ENCODE assay signal across 8 cellular contexts in the genomic region with DNA sequence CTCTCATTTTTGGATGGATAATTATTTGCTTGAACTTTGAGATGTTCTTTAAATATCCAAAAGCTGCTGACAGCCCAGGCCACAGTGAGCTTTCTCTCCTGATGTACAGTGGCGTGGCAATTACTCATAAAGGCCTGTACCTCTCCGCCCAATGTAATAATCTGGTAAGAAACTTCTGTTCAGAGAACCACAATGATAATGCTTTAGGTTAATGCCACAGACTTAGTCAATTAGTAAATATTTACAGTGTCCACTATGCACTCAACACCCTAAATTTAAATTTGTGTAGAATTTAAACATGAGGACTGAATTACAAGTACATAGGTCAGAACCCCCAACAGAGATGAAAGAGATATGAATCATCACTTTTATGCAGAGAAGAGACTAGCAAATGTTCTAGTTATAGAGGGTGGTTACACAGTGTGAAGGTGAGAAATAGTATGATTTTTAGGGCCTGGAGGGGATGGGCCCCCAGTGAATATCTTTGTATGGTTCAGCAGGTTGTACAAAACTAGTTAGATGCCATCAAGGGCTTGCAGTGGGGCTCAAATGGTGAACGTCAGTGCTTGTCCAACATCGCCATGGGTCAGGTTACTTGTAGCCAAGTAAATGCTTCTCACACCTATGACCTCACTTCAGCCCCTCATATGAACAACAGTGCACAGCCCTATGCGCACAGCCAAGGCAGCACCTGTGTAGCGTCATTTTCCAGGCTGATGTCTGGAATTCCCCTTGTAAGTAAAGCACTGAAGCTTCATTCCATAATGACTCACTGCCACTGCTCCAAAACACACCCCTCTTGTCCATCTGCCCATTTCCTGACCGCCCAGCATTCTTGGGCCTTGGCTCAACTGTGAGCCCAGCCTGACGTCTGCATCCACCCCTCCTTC. TPM values are rescaled to one million over a fixed set of nuclear protein-coding genes. Genes with fewer than 3 reads are reported as not detected.
DNase-seq lines count a peak whose midpoint lies in the region; ATAC-seq, FAIRE-seq and TF ChIP-seq lines count a peak whose summit lies in the region.

No MANE protein-coding gene starts in this region.

- no peaks in the 10 kb centered on the region for H3K9me3 ChIP-seq in kidney (ENCODE audit: control insufficient read depth in 1 of 2, low read length in 2 of 2)
- H3K9me3 ChIP-seq in testis = no peaks in the 10 kb centered on the region

- intact Hi-C loops in kidney (cut with DNase I) = no loop called here
- intact Hi-C loops in testis (cut with DNase I; ENCODE audit: low total_unique reads) = no loop called here

- no peak for TF ChIP-seq CTCF in kidney (IDR thresholded peaks at IDR 0.05; ENCODE audit: borderline replicate concordance, extremely low read depth, insufficient read depth)
- no peak for TF ChIP-seq CTCF in testis (IDR thresholded peaks at IDR 0.05)

- H3K27me3 ChIP-seq in testis = no peaks in the 10 kb centered on the region

- peaks cover 18 to 26% of the 10 kb centered on the region in 2 donors for H3K4me1 ChIP-seq in kidney (ENCODE audit: control insufficient read depth in 1 of 2, insufficient read depth in 1 of 2, low read depth in 1 of 2, low read length in 2 of 2)
- peaks cover 50% of the 10 kb centered on the region for H3K4me1 ChIP-seq in testis

- peak overlapping the region in 1 of 2 donors; percentile 79 for H3K27ac ChIP-seq in kidney (ENCODE audit: low read depth in 2 of 2, low read length in 2 of 2)
- peak overlapping the region in 1 of 2 donors; percentile 81 for H3K27ac ChIP-seq in testis

- DNase-seq in astrocyte of the hippocampus (ENCODE audit: low read depth, low spot score) (peak; percentile 98), kidney (peak; percentile 84), testis (peak; percentile 53), NCI-H187 treated with DMSO at 0.1 percent for 48 hours (lab: John Stamatoyannopoulos, UW) (no peak), frontal cortex (ENCODE audit: low spot score in 2 of 2) (no peak)

- peak; percentile 66 for ATAC-seq in HG02610 (IDR thresholded peaks at IDR 0.05; ENCODE audit: unreplicated experiment)
- ATAC-seq in GM21723 (IDR thresholded peaks at IDR 0.05; ENCODE audit: unreplicated experiment) = no peak
- no peak for ATAC-seq in GM21717 (IDR thresholded peaks at IDR 0.05; ENCODE audit: unreplicated experiment)

- WGBS in testis, 2 donors = 57 to 58% methylated on average over 8 of the region's 8 CpGs

- no peak for TF ChIP-seq POLR2A in testis (IDR thresholded peaks at IDR 0.05)

- no peak for FAIRE-seq in kidney (lab: Jason Lieb, UNC)
- no peak for FAIRE-seq in frontal cortex (lab: Jason Lieb, UNC)

- H3K36me3 ChIP-seq in kidney (ENCODE audit: control insufficient read depth in 1 of 2, insufficient read depth in 2 of 2, low read length in 2 of 2) (peaks cover 0 to 2% of the 10 kb centered on the region in 2 donors), testis (ENCODE audit: low read depth, missing control alignments) (no peaks in the 10 kb centered on the region)

- no peak overlapping the region for H3K9ac ChIP-seq in kidney (ENCODE audit: low read length in 2 of 2)

- no peak overlapping the region for H3K4me3 ChIP-seq in kidney (ENCODE audit: low read length in 2 of 2)
- H3K4me3 ChIP-seq in testis = no peak overlapping the region

RNA-seq across cellular contexts. Expression of gene ABHD2, which starts 13.3 kb away (rescaled TPM):
- 123 TPM for total RNA-seq in kidney
- polyA plus RNA-seq in kidney (ENCODE audit: insufficient read depth, low read depth, low replicate concordance) = 13.3 TPM
- 100 to 1,000 TPM in 1 of 2 donors, 10 to 100 TPM in 1; 82.5 to 109 TPM for total RNA-seq in testis
- polyA plus RNA-seq in testis (ENCODE audit: insufficient read depth, low read depth, low replicate concordance) = 214 TPM
- total RNA-seq in frontal cortex = 45.2 TPM

Comparison
In these comparisons a context has a peak if more than half of its experiments do, and no peak if none do; other contexts are left out.
1. DNase-seq: peak in astrocyte of the hippocampus (single experiment), kidney (single experiment) and testis (single experiment); none in NCI-H187 treated with DMSO at 0.1 percent for 48 hours (single experiment) and frontal cortex (0 of 2).